ENCODE assay signal across 10 cellular contexts in the genomic region with DNA sequence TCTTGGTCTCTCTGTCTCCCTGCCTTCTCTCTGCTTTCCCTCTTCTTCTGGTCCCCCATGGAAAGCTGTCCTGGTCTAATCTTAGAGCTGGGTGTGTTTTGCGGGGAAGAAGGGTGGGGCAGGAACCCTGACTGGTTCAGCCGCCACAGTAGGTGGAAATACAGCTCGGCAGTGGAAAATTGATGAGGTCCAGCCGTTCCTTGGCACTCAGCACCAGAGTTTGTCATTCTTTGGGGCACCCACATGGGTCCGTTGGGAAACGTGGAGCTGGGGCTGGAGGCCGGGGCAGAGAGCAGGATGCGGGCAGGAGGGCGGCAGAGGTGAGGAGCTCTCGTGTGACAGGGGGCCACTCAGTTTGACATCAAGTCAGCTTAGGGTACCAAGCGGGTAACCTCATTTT.
DNase-seq lines count a peak whose midpoint lies in the region; ATAC-seq, FAIRE-seq and TF ChIP-seq lines count a peak whose summit lies in the region.
"Had no signal": no experiment of that assay in that cellular context is flagged by ENCODE, and none has a peak within 500 bp of the region (broad histone marks: within the 10 kb centered on the region; RNA-seq: fewer than 3 reads in every experiment).

No MANE protein-coding gene starts in this region.

- H3K27me3 ChIP-seq in DND-41 (ENCODE audit: insufficient read depth, low read length, poor library complexity) (no peaks in the 10 kb centered on the region), small intestine (ENCODE audit: control insufficient read depth in 2 of 2, insufficient read depth in 2 of 2, low read length in 2 of 2) (no peaks in the 10 kb centered on the region)
- no peaks in the 10 kb centered on the region for H3K27me3 ChIP-seq in naive thymus-derived CD4-positive, alpha-beta T cell (ENCODE audit: control insufficient read depth in 2 of 2, insufficient read depth in 2 of 2, low read length in 2 of 2)
- H3K27me3 ChIP-seq: colonic mucosa had no signal

- peak overlapping the region; percentile 73 for H3K4me2 ChIP-seq in DND-41 (ENCODE audit: insufficient read depth, low read length)

- H3K36me3 Mint-ChIP-seq in dendritic cell treated with granulocyte-macrophage colony-stimulating factor and Interleukin-4, amounts not matched to agents 40 ng/mL and 50 ng/mL, for 4 days (ENCODE audit: low read depth) = peaks cover 36% of the 10 kb centered on the region
- peaks cover 0 to 23% (median 0%) of the 10 kb centered on the region in 5 donors for H3K36me3 Mint-ChIP-seq in naive thymus-derived CD4-positive, alpha-beta T cell

- ATAC-seq in DND-41 (ENCODE audit: insufficient read depth, low read depth) = no peak
- ATAC-seq in naive thymus-derived CD4-positive, alpha-beta T cell = no peak
- no peak for ATAC-seq in GM18870 (IDR thresholded peaks at IDR 0.05; ENCODE audit: unreplicated experiment)
- ATAC-seq: SK-N-SH treated with all-trans-retinoic acid at 6 μM for 48 hours had no signal

- H4K20me1 ChIP-seq in DND-41 (ENCODE audit: insufficient read depth, low read length) = peaks cover 31% of the 10 kb centered on the region

- DNase-seq in DND-41 = no peak
- DNase-seq in naive thymus-derived CD4-positive, alpha-beta T cell = no peak
- no peak for DNase-seq in iPS-NIHi7 (ENCODE audit: extremely low spot score)
- DNase-seq in small intestine = no peak
- DNase-seq: colonic mucosa had no signal

- H3K9ac ChIP-seq in DND-41 (ENCODE audit: low read depth, low read length) = peak overlapping the region; percentile 81
- H3K9ac ChIP-seq: parathyroid adenoma had no signal

- peaks cover 58% of the 10 kb centered on the region for H3K4me1 ChIP-seq in DND-41 (ENCODE audit: insufficient read depth, low read length)
- peaks cover 16 to 20% of the 10 kb centered on the region in 2 donors for H3K4me1 ChIP-seq in naive thymus-derived CD4-positive, alpha-beta T cell (ENCODE audit: control insufficient read depth in 2 of 2, insufficient read depth in 2 of 2, low read length in 2 of 2)
- no peaks in the 10 kb centered on the region for H3K4me1 ChIP-seq in small intestine (ENCODE audit: control insufficient read depth in 2 of 2, insufficient read depth in 1 of 2, low read depth in 1 of 2, low read length in 1 of 2)
- H3K4me1 ChIP-seq: colonic mucosa, parathyroid adenoma had no signal

- no peaks in the 10 kb centered on the region for H3K9me3 ChIP-seq in DND-41 (ENCODE audit: insufficient read depth, low read length, severe bottlenecking)
- H3K9me3 ChIP-seq in KOPT-K1 (ENCODE audit: insufficient read depth, low read length, poor library complexity, severe bottlenecking) = no peaks in the 10 kb centered on the region
- H3K9me3 ChIP-seq in naive thymus-derived CD4-positive, alpha-beta T cell (ENCODE audit: control insufficient read depth in 2 of 3, low read length in 3 of 3) = no peaks in the 10 kb centered on the region
- H3K9me3 ChIP-seq in small intestine (ENCODE audit: control insufficient read depth, low read depth) = no peaks in the 10 kb centered on the region
- H3K9me3 ChIP-seq: colonic mucosa had no signal

- H3K27ac Mint-ChIP-seq in dendritic cell treated with granulocyte-macrophage colony-stimulating factor and Interleukin-4, amounts not matched to agents 40 ng/mL and 50 ng/mL, for 4 days = peak overlapping the region; percentile 94
- peak overlapping the region in 5 of 9 donors; percentile 86 to 96 (median 95) for H3K27ac Mint-ChIP-seq in naive thymus-derived CD4-positive, alpha-beta T cell

- CTCF ChIA-PET in naive thymus-derived CD4-positive, alpha-beta T cell (lab: Charles Lee) = interaction anchor here (0.7 kb wide), 1 partner anchor 176 kb away, joined by 3 read pairs; no protein-coding TSS in a partner anchor

- peak overlapping the region; percentile 84 for H3K27ac ChIP-seq in DND-41 (ENCODE audit: low read length)
- H3K27ac ChIP-seq in KOPT-K1 (ENCODE audit: low read depth, low read length, poor library complexity, severe bottlenecking) = peak overlapping the region; percentile 80
- H3K27ac ChIP-seq in naive thymus-derived CD4-positive, alpha-beta T cell (ENCODE audit: low read depth, low read length) = peak overlapping the region; percentile 60
- peak overlapping the region in 1 of 2 donors; percentile 94 for H3K27ac ChIP-seq in small intestine (ENCODE audit: low read depth in 1 of 2, low read length in 1 of 2)
- H3K27ac ChIP-seq: colonic mucosa, parathyroid adenoma had no signal

- TF ChIP-seq CTCF in DND-41 (IDR thresholded peaks at IDR 0.05; ENCODE audit: borderline replicate concordance, extremely low read depth, low read length, poor library complexity, severe bottlenecking) = no peak

- H3K4me1 Mint-ChIP-seq in dendritic cell treated with granulocyte-macrophage colony-stimulating factor and Interleukin-4, amounts not matched to agents 40 ng/mL and 50 ng/mL, for 4 days (ENCODE audit: low read depth) = peaks cover 47% of the 10 kb centered on the region
- H3K4me1 Mint-ChIP-seq in naive thymus-derived CD4-positive, alpha-beta T cell = peaks cover 0 to 49% (median 29%) of the 10 kb centered on the region in 7 donors

- H3K9me3 Mint-ChIP-seq in dendritic cell treated with granulocyte-macrophage colony-stimulating factor and Interleukin-4, amounts not matched to agents 40 ng/mL and 50 ng/mL, for 4 days = no peaks in the 10 kb centered on the region
- H3K9me3 Mint-ChIP-seq in naive thymus-derived CD4-positive, alpha-beta T cell = no peaks in the 10 kb centered on the region

- intact Hi-C loops in dendritic cell treated with granulocyte-macrophage colony-stimulating factor and Interleukin-4, amounts not matched to agents 40 ng/mL and 50 ng/mL, for 4 days (cut with micrococcal nuclease) = loop anchor here (10.0 kb wide), 1 partner anchor 59 kb away; no protein-coding TSS in a partner anchor
- intact Hi-C loops in naive thymus-derived CD4-positive, alpha-beta T cell (cut with micrococcal nuclease) = loop anchor here (2.0 to 10.0 kb wide), 3 partner anchors 51 to 311 kb away; no protein-coding TSS in a partner anchor

- peaks cover 68% of the 10 kb centered on the region for H3K79me2 ChIP-seq in DND-41 (ENCODE audit: insufficient read depth, low read length)
- H3K79me2 ChIP-seq: parathyroid adenoma had no signal

- H3K27me3 Mint-ChIP-seq in dendritic cell treated with granulocyte-macrophage colony-stimulating factor and Interleukin-4, amounts not matched to agents 40 ng/mL and 50 ng/mL, for 4 days = no peaks in the 10 kb centered on the region
- H3K27me3 Mint-ChIP-seq in naive thymus-derived CD4-positive, alpha-beta T cell = no peaks in the 10 kb centered on the region

- H3K4me3 Mint-ChIP-seq in dendritic cell treated with granulocyte-macrophage colony-stimulating factor and Interleukin-4, amounts not matched to agents 40 ng/mL and 50 ng/mL, for 4 days = peak overlapping the region; percentile 84
- H3K4me3 Mint-ChIP-seq in naive thymus-derived CD4-positive, alpha-beta T cell = peak overlapping the region in 5 of 10 donors; percentile 95 to 99 (median 98)

- POLR2A ChIA-PET in naive thymus-derived CD4-positive, alpha-beta T cell (lab: Charles Lee) = interaction anchor here (0.6 to 1.8 kb wide), 5 partner anchors 8 to 60 kb away, joined by 3 to 15 read pairs (median 3); no protein-coding TSS in a partner anchor

- no peak for FAIRE-seq in small intestine (lab: Jason Lieb, UNC)

- H2AFZ ChIP-seq in DND-41 (ENCODE audit: low read depth, low read length) = no peak overlapping the region
- H2AFZ ChIP-seq: parathyroid adenoma had no signal

- H3K4me3 ChIP-seq in DND-41 (ENCODE audit: low read depth in 1 of 2, low read length in 2 of 2) = peak overlapping the region; percentile 51 to 75; a peak in 3 of 4 replicates
- H3K4me3 ChIP-seq in naive thymus-derived CD4-positive, alpha-beta T cell (ENCODE audit: low read length) = peak overlapping the region; percentile 63
- peak overlapping the region in 1 of 2 donors; percentile 14 for H3K4me3 ChIP-seq in small intestine (ENCODE audit: low read depth in 1 of 2, low read length in 2 of 2)
- H3K4me3 ChIP-seq: colonic mucosa had no signal

- 24 to 28% methylated on average over 11 of the region's 11 CpGs; no CpG with 5 or more reads in 1 of the 3 donors for WGBS in small intestine, 3 donors

- peaks cover 2% of the 10 kb centered on the region; the same call in 1 of the 2 replicates for H3K36me3 ChIP-seq in DND-41 (ENCODE audit: insufficient read depth, low read length)
- no peaks in the 10 kb centered on the region for H3K36me3 ChIP-seq in KOPT-K1 (ENCODE audit: insufficient read depth, low read length)
- no peaks in the 10 kb centered on the region for H3K36me3 ChIP-seq in naive thymus-derived CD4-positive, alpha-beta T cell (ENCODE audit: control insufficient read depth in 2 of 3, insufficient read depth in 3 of 3, low read length in 3 of 3)
- no peaks in the 10 kb centered on the region for H3K36me3 ChIP-seq in small intestine (ENCODE audit: control insufficient read depth in 2 of 2, insufficient read depth in 2 of 2, low read length in 2 of 2)
- H3K36me3 ChIP-seq: colonic mucosa had no signal
